In the genomic region with DNA sequence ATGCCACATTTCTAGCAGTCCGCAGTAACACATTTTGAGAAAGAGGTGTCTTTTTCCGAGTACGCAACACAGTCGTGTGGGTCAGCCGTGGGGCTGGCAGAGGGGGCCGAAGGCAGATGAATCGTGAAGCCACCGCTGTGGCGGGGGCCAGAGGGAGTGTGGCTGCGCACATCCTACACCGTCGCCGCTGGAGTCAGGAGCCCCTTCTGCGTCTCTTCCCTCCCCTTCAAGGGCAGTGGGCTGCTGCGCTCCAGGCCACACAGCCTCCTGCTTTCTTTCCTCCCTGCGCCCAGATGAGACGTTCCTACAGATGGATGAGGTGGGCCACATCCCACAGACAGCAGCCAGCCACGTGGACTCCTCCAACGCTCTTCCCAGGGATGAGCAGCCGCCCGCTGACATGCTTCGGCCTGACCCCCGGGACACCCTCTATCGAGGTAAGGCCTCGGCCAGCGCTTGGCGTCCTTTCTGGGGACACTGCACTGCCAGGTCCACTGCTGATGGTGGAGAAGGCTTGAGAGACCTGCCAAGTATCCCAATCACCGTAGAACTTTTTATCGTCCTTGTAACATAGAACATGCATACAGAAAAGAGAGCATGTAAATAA, we compare ENCODE assay signal across 20 cellular contexts.
DNase-seq lines count a peak whose midpoint lies in the region; ATAC-seq and TF ChIP-seq lines count a peak whose summit lies in the region.
"Had no signal": no experiment of that assay in that cellular context is flagged by ENCODE, and none has a peak within 500 bp of the region (broad histone marks: within the 10 kb centered on the region; RNA-seq: fewer than 3 reads in every experiment).

No MANE protein-coding gene starts in this region.

- no peak overlapping the region for H2AFZ ChIP-seq in neuronal stem cell (ENCODE audit: low read length)
- H2AFZ ChIP-seq: GM23338 had no signal

- peak overlapping the region; percentile 33 for H3K18ac ChIP-seq in neuronal stem cell (ENCODE audit: low read length)

- no peak overlapping the region for H3K4me2 ChIP-seq in neuronal stem cell (ENCODE audit: insufficient read depth, low read length, poor library complexity, severe bottlenecking)
- H3K4me2 ChIP-seq: GM23338 had no signal

- no peak for TF ChIP-seq CTCF in left ventricle myocardium inferior (IDR thresholded peaks at IDR 0.05; ENCODE audit: borderline replicate concordance)

- H3K36me3 ChIP-seq in left ventricle myocardium inferior (no peaks in the 10 kb centered on the region), neuronal stem cell (replicated peaks in 1 of 2; ENCODE audit: control insufficient read depth in 2 of 2, insufficient read depth in 2 of 2, low read length in 2 of 2) (peaks cover 0 to 28% of the 10 kb centered on the region in 2 donors)
- H3K36me3 ChIP-seq: MG63 had no signal

- H4K8ac ChIP-seq in neuronal stem cell (ENCODE audit: low read depth, low read length) = no peak overlapping the region

- no peak overlapping the region for H3K14ac ChIP-seq in neuronal stem cell (ENCODE audit: low read length)

- peak; percentile 45 for ATAC-seq in Right ventricle myocardium inferior
- no peak for ATAC-seq in HG03520 (IDR thresholded peaks at IDR 0.05; ENCODE audit: unreplicated experiment)
- no peak for ATAC-seq in HG03159 (IDR thresholded peaks at IDR 0.05; ENCODE audit: unreplicated experiment)
- ATAC-seq: GM23338 had no signal

- H3K9me3 ChIP-seq in left ventricle myocardium inferior (replicated peaks) (no peaks in the 10 kb centered on the region), neuronal stem cell (replicated peaks in 1 of 2; ENCODE audit: control insufficient read depth in 2 of 2, insufficient read depth in 1 of 2, low read depth in 1 of 2, low read length in 2 of 2) (no peaks in the 10 kb centered on the region)
- H3K9me3 ChIP-seq: MG63 had no signal

- H3K27me3 ChIP-seq in left ventricle myocardium inferior (ENCODE audit: low read depth) = peaks cover 14% of the 10 kb centered on the region
- peaks cover 0 to 3% (median 0%) of the 10 kb centered on the region in 3 experiments for H3K27me3 ChIP-seq in neuronal stem cell (ENCODE audit: control insufficient read depth in 3 of 3, insufficient read depth in 3 of 3, low read depth in 1 of 3, low read length in 3 of 3)

- H3K79me1 ChIP-seq in neuronal stem cell (ENCODE audit: low read depth, low read length) = peaks cover 2% of the 10 kb centered on the region

- intact Hi-C loops in Right ventricle myocardium inferior (cut with DNase I) = no loop called here
- intact Hi-C loops in cardiac septum (cut with DNase I) = loop anchor here (5.0 kb wide), 1 partner anchor 47 kb away; no protein-coding TSS in a partner anchor
- intact Hi-C loops in left ventricle myocardium inferior (cut with micrococcal nuclease) = loop anchor here (5.0 kb wide), 1 partner anchor 102 kb away; no protein-coding TSS in a partner anchor

- peak overlapping the region; percentile 35 for H3K4me3 ChIP-seq in left ventricle myocardium inferior
- H3K4me3 ChIP-seq in neuronal stem cell (ENCODE audit: low read length in 2 of 2) = no peak overlapping the region
- H3K4me3 ChIP-seq: GM23338, MG63 had no signal

- DNase-seq in Right ventricle myocardium inferior (ENCODE audit: missing footprints) (no peak), cardiac septum (ENCODE audit: low spot score) (no peak), left ventricle myocardium inferior (no peak), neuronal stem cell (ENCODE audit: low spot score) (no peak), HuH-7 (ENCODE audit: low spot score) (no peak)
- DNase-seq: DMS153, DND-41, H9, KG1, MG63, NCI-H1105 treated with DMSO at 0.1 percent for 48 hours, NCI-H146, NCI-H1930, NCI-H446, NCI-H524 treated with DMSO at 0.1 percent for 48 hours, NCI-H774, SHP77 had no signal

- no peak overlapping the region for H2BK5ac ChIP-seq in neuronal stem cell (ENCODE audit: low read length)

- H3K9ac ChIP-seq in neuronal stem cell (ENCODE audit: low read depth, low read length, poor library complexity) = no peak overlapping the region

- H3K23ac ChIP-seq in neuronal stem cell (ENCODE audit: low read depth, low read length, poor library complexity) = no peak overlapping the region

- no peak overlapping the region for H2BK12ac ChIP-seq in neuronal stem cell (ENCODE audit: low read length)

- H3K27ac ChIP-seq in left ventricle myocardium inferior (replicated peaks) (peak overlapping the region; percentile 89), neuronal stem cell (replicated peaks; ENCODE audit: low read length) (no peak overlapping the region)

- H2BK120ac ChIP-seq in neuronal stem cell (ENCODE audit: low read depth, low read length) = no peak overlapping the region

- no CpG with 5 or more reads among the region's 29 CpGs for WGBS in neuronal stem cell (ENCODE audit: extremely low coverage in 2 of 2, insufficient read length in 2 of 2, insufficient replicate concordance in 1 of 2), 2 donors

- H2BK15ac ChIP-seq in neuronal stem cell (ENCODE audit: low read length) = no peak overlapping the region

- H3K4ac ChIP-seq in neuronal stem cell (ENCODE audit: low read length) = no peak overlapping the region

- no peak overlapping the region for H4K91ac ChIP-seq in neuronal stem cell (ENCODE audit: low read depth, low read length, poor library complexity)

- H2AK5ac ChIP-seq in neuronal stem cell (ENCODE audit: low read depth, low read length) = no peak overlapping the region

- H3K4me1 ChIP-seq in left ventricle myocardium inferior (peaks cover 78% of the 10 kb centered on the region), neuronal stem cell (ENCODE audit: control insufficient read depth in 2 of 2, insufficient read depth in 1 of 2, low read depth in 1 of 2, low read length in 2 of 2) (peaks cover 0 to 1% of the 10 kb centered on the region in 2 donors)
